ENCODE assay signal across 9 cellular contexts in the genomic region with DNA sequence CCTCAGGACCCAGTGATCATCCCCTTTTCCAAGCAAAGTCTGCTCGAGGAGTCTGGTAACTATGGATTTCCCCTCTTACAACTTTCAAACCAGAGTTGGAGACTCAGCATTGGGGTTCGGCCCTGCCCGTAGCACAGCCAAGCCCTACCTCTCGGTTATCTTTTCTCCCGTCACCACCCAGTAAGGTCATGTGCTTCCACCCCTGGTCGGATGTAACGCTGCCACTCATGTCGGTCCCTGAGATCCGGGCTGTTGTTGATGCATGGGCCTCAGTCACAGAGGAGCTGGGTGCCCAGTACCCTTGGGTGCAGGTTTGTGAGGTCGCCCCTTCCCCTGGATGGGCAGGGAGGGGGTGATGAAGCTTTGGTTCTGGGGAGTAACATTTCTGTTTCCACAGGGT. TPM values are rescaled to one million over a fixed set of nuclear protein-coding genes. Genes with fewer than 3 reads are reported as not detected.
DNase-seq lines count a peak whose midpoint lies in the region; ATAC-seq and TF ChIP-seq lines count a peak whose summit lies in the region.
"Had no signal": no experiment of that assay in that cellular context is flagged by ENCODE, and none has a peak within 500 bp of the region (broad histone marks: within the 10 kb centered on the region; RNA-seq: fewer than 3 reads in every experiment).

No MANE protein-coding gene starts in this region.

- peak overlapping the region; percentile 99 for H3K4me3 ChIP-seq in GM12875 (ENCODE audit: low read depth, low read length)
- H3K4me3 ChIP-seq in fibroblast of the aortic adventitia (ENCODE audit: low read depth, low read length), result peak overlapping the region; percentile 82
- H3K4me3 ChIP-seq in retinal pigment epithelial cell (ENCODE audit: low read length), result peak overlapping the region; percentile 82

- TF ChIP-seq CTCF in GM12875 (IDR thresholded peaks at IDR 0.05; ENCODE audit: borderline replicate concordance, insufficient read depth, low read depth, low read length), result no peak
- no peak for TF ChIP-seq CTCF in fibroblast of the aortic adventitia (IDR thresholded peaks at IDR 0.05; ENCODE audit: insufficient read depth, low read length)
- no peak for TF ChIP-seq CTCF in retinal pigment epithelial cell (conservative IDR thresholded peaks at IDR 0.05; ENCODE audit: low read depth, low read length)

- H3K27ac Mint-ChIP-seq in T-helper 17 cell, result peak overlapping the region; percentile 87

- H3K9me3 ChIP-seq in T-helper 17 cell (ENCODE audit: control insufficient read depth, low read length, poor library complexity, severe bottlenecking), result no peaks in the 10 kb centered on the region

- peak; percentile 10 for ATAC-seq in T-helper 17 cell

- peak overlapping the region; percentile 95 for H3K4me3 Mint-ChIP-seq in T-helper 17 cell

- DNase-seq in T-helper 17 cell (no peak), fibroblast of the aortic adventitia (ENCODE audit: low read depth) (no peak), retinal pigment epithelial cell (ENCODE audit: low read depth) (no peak), NCI-H1105 (lab: John Stamatoyannopoulos, UW) (no peak), hippocampal formation (lab: John Stamatoyannopoulos, UW) (no peak), ACHN (no peak), iPS-NIHi7 (ENCODE audit: extremely low spot score) (no peak)

- H3K27me3 Mint-ChIP-seq in T-helper 17 cell, result no peaks in the 10 kb centered on the region

- peaks cover 8% of the 10 kb centered on the region for H3K36me3 Mint-ChIP-seq in T-helper 17 cell (ENCODE audit: low read depth)

- in situ Hi-C loops in ACHN (cut with HindIII; ENCODE audit: low pct_ligation_motif_present, low pct_unique_long_range_greater_than_20kb, low sequenced_read_pairs), result no loop called here

- peaks cover 32% of the 10 kb centered on the region for H3K4me1 Mint-ChIP-seq in T-helper 17 cell

RNA-seq across cellular contexts. Expression of gene GALT, which starts 1.2 kb away (rescaled TPM):
- 100 to 1,000 TPM; 155 to 208 TPM for total RNA-seq in T-helper 17 cell
- 22.8 and 26.8 TPM in 2 replicates for total RNA-seq in fibroblast of the aortic adventitia (ENCODE audit: low replicate concordance)

RNA-seq across cellular contexts. Expression of gene IL11RA, which starts 4.3 kb away (rescaled TPM):
- total RNA-seq in T-helper 17 cell (100 to 1,000 TPM; 168 to 195 TPM), fibroblast of the aortic adventitia (ENCODE audit: low replicate concordance) (23.8 and 26.7 TPM in 2 replicates)

RNA-seq across cellular contexts. Expression of gene SIGMAR1, which starts 10.1 kb away (rescaled TPM):
- total RNA-seq in T-helper 17 cell (10 to 100 TPM; 30.2 to 39.4 TPM), fibroblast of the aortic adventitia (ENCODE audit: low replicate concordance) (71.3 and 97.8 TPM in 2 replicates)

RNA-seq across cellular contexts. Expression of gene CCL27, which starts 14.8 kb away (rescaled TPM):
- not detected for total RNA-seq in T-helper 17 cell
- not detected in 2 replicates for total RNA-seq in fibroblast of the aortic adventitia (ENCODE audit: low replicate concordance)
- total RNA-seq: H4 had no signal

RNA-seq across cellular contexts. Expression of gene ARID3C, which starts 18.8 kb away (rescaled TPM):
- total RNA-seq in T-helper 17 cell (under 1 TPM in 1 of 2 donors, not detected in 1; 0.27 TPM), fibroblast of the aortic adventitia (ENCODE audit: low replicate concordance) (0.09 and 0.74 TPM in 2 replicates)
